ENCODE assay signal across 11 cellular contexts in the genomic region with DNA sequence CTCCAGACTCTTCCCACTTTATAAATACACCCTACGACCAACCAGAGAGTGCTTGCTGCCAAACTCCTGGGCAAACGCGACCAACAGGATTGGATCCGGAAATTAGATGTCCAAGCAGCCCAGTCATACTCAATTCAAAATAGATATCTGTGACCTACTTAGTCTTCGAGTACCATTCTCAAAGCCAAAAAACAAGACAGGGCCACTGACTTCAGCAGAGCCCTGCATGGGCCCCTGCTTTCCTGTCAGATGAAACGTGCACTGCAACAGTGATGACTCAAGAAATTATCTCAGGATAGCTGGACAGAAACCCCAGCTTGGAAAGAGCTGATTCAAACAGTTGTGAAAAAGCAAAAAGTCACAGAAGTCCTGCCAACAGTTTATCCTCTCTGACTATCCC. TPM values are rescaled to one million over a fixed set of nuclear protein-coding genes. Genes with fewer than 3 reads are reported as not detected.
DNase-seq lines count a peak whose midpoint lies in the region; ATAC-seq lines count a peak whose summit lies in the region.
"Had no signal": no experiment of that assay in that cellular context is flagged by ENCODE, and none has a peak within 500 bp of the region (broad histone marks: within the 10 kb centered on the region; RNA-seq: fewer than 3 reads in every experiment).

No MANE protein-coding gene starts in this region.

- H3K18ac ChIP-seq in mesenchymal stem cell (ENCODE audit: low read depth in 1 of 2, low read length in 2 of 2), result no peak overlapping the region

- peak overlapping the region; percentile 78 for H3K27ac Mint-ChIP-seq in activated T-helper 2 cell treated with anti-CD3 and anti-CD28 coated beads, Interferon-gamma antibody, Interleukin-2, Interleukin-4, amounts not matched to agents 10 μg/mL and 5 μg/mL and 100 μg/mL, durations not matched to agents 14 hours and 24 hours and 36 hours

- no peak overlapping the region for H3K4me2 ChIP-seq in mesenchymal stem cell (ENCODE audit: low read length, poor library complexity, severe bottlenecking)

- peaks cover 26% of the 10 kb centered on the region for H3K4me1 ChIP-seq in mesenchymal stem cell (ENCODE audit: control insufficient read depth, insufficient read depth, low read depth, low read length)

- H3K4me3 ChIP-seq in mesenchymal stem cell (ENCODE audit: insufficient read depth in 1 of 2, low read depth in 1 of 2, low read length in 2 of 2), result no peak overlapping the region

- 79% methylated on average over 6 of the region's 6 CpGs for WGBS in mesenchymal stem cell

- H3K36me3 ChIP-seq in mesenchymal stem cell (ENCODE audit: control insufficient read depth in 1 of 2, insufficient read depth in 2 of 2, low read depth in 1 of 2, low read length in 2 of 2), result no peaks in the 10 kb centered on the region

- no peaks in the 10 kb centered on the region for H3K27me3 ChIP-seq in mesenchymal stem cell (ENCODE audit: control insufficient read depth in 1 of 2, insufficient read depth in 1 of 2, low read length in 2 of 2)

- H3K9me3 Mint-ChIP-seq in activated T-helper 2 cell treated with anti-CD3 and anti-CD28 coated beads, Interferon-gamma antibody, Interleukin-2, Interleukin-4, amounts not matched to agents 10 μg/mL and 5 μg/mL and 100 μg/mL, durations not matched to agents 14 hours and 24 hours and 36 hours, result no peaks in the 10 kb centered on the region

- no peaks in the 10 kb centered on the region for H3K9me3 ChIP-seq in mesenchymal stem cell (ENCODE audit: control insufficient read depth, low read length)

- no peak overlapping the region for H3K27ac ChIP-seq in mesenchymal stem cell (ENCODE audit: low read length, poor library complexity, severe bottlenecking)
- H3K27ac ChIP-seq: HL-60 had no signal

- H4K91ac ChIP-seq in mesenchymal stem cell (ENCODE audit: low read length), result no peak overlapping the region

- peak; percentile 28 for ATAC-seq in GM18519 (IDR thresholded peaks at IDR 0.05; ENCODE audit: low FRiP score, unreplicated experiment)
- ATAC-seq in HG02885 (IDR thresholded peaks at IDR 0.05; ENCODE audit: poor library complexity, unreplicated experiment), result peak; percentile 35
- no peak for ATAC-seq in HG02973 (IDR thresholded peaks at IDR 0.05; ENCODE audit: unreplicated experiment)
- ATAC-seq: Panc1 had no signal

- no peak overlapping the region for H3K4ac ChIP-seq in mesenchymal stem cell (ENCODE audit: low read depth in 1 of 2, low read length in 2 of 2)

- no peak overlapping the region for H2BK5ac ChIP-seq in mesenchymal stem cell (ENCODE audit: low read depth, low read length, poor library complexity, severe bottlenecking)

- H2AFZ ChIP-seq in mesenchymal stem cell (ENCODE audit: low read depth, low read length), result no peak overlapping the region

- H3K27me3 Mint-ChIP-seq in activated T-helper 2 cell treated with anti-CD3 and anti-CD28 coated beads, Interferon-gamma antibody, Interleukin-2, Interleukin-4, amounts not matched to agents 10 μg/mL and 5 μg/mL and 100 μg/mL, durations not matched to agents 14 hours and 24 hours and 36 hours (ENCODE audit: low read depth), result no peaks in the 10 kb centered on the region

- no peak overlapping the region for H3K14ac ChIP-seq in mesenchymal stem cell (ENCODE audit: low read length in 2 of 2)

- H2AK5ac ChIP-seq in mesenchymal stem cell (ENCODE audit: low read length, severe bottlenecking), result no peak overlapping the region

- H3K36me3 Mint-ChIP-seq in activated T-helper 2 cell treated with anti-CD3 and anti-CD28 coated beads, Interferon-gamma antibody, Interleukin-2, Interleukin-4, amounts not matched to agents 10 μg/mL and 5 μg/mL and 100 μg/mL, durations not matched to agents 14 hours and 24 hours and 36 hours (ENCODE audit: low read depth), result peaks cover 19% of the 10 kb centered on the region

- no peak overlapping the region for H2BK15ac ChIP-seq in mesenchymal stem cell (ENCODE audit: low read depth, poor library complexity, severe bottlenecking)

- H2BK12ac ChIP-seq in mesenchymal stem cell (ENCODE audit: low read length in 2 of 2), result no peak overlapping the region

- DNase-seq in activated T-helper 2 cell treated with anti-CD3 and anti-CD28 coated beads, Interferon-gamma antibody, Interleukin-2, Interleukin-4, amounts not matched to agents 10 μg/mL and 5 μg/mL and 100 μg/mL, durations not matched to agents 14 hours and 24 hours and 36 hours (ENCODE audit: low spot score), result no peak
- DNase-seq in mesenchymal stem cell, result peak; percentile 51
- no peak for DNase-seq in NCI-H2196 treated with DMSO at 0.1 percent for 48 hours (lab: John Stamatoyannopoulos, UW; ENCODE audit: unreplicated experiment)
- DNase-seq in activated CD8-positive, alpha-beta memory T cell treated with anti-CD3 and anti-CD28 coated beads, Interleukin-2, amount 50 U/mL, for 48 hours, result no peak
- no peak for DNase-seq in T1000 (lab: John Stamatoyannopoulos, UW)
- DNase-seq: activated gamma-delta T cell treated with Interleukin-2 at 50 U/mL for 16 hours had no signal

- H3K4me3 Mint-ChIP-seq in activated T-helper 2 cell treated with anti-CD3 and anti-CD28 coated beads, Interferon-gamma antibody, Interleukin-2, Interleukin-4, amounts not matched to agents 10 μg/mL and 5 μg/mL and 100 μg/mL, durations not matched to agents 14 hours and 24 hours and 36 hours (ENCODE audit: low read depth), result peak overlapping the region; percentile 4

- H4K8ac ChIP-seq in mesenchymal stem cell (ENCODE audit: low read length), result no peak overlapping the region

- peaks cover 40% of the 10 kb centered on the region for H3K79me1 ChIP-seq in mesenchymal stem cell (replicated peaks; ENCODE audit: low read length, poor library complexity, severe bottlenecking)

- no peak overlapping the region for H3K23ac ChIP-seq in mesenchymal stem cell (ENCODE audit: low read length in 2 of 2)

- no peak overlapping the region for H3K9ac ChIP-seq in mesenchymal stem cell (ENCODE audit: low read length)

- intact Hi-C loops in activated T-helper 2 cell treated with anti-CD3 and anti-CD28 coated beads, Interferon-gamma antibody, Interleukin-2, Interleukin-4, amounts not matched to agents 10 μg/mL and 5 μg/mL and 100 μg/mL, durations not matched to agents 14 hours and 24 hours and 36 hours (cut with micrococcal nuclease), result loop anchor here (1.0 to 5.0 kb wide), 2 partner anchors 18 to 328 kb away; a partner anchor contains a TSS

- peaks cover 90% of the 10 kb centered on the region for H3K4me1 Mint-ChIP-seq in activated T-helper 2 cell treated with anti-CD3 and anti-CD28 coated beads, Interferon-gamma antibody, Interleukin-2, Interleukin-4, amounts not matched to agents 10 μg/mL and 5 μg/mL and 100 μg/mL, durations not matched to agents 14 hours and 24 hours and 36 hours (ENCODE audit: low read depth)

- no peak overlapping the region for H2BK120ac ChIP-seq in mesenchymal stem cell (ENCODE audit: low read depth, low read length)

RNA-seq across cellular contexts. Expression of a gene that starts 17.6 kb away (rescaled TPM):
- 40.8 and 41.5 TPM in 2 replicates for total RNA-seq in activated T-helper 2 cell treated with anti-CD3 and anti-CD28 coated beads, Interferon-gamma antibody, Interleukin-2, Interleukin-4, amounts not matched to agents 10 μg/mL and 5 μg/mL and 100 μg/mL, durations not matched to agents 14 hours and 24 hours and 36 hours
- polyA plus RNA-seq in mesenchymal stem cell (2013, experiment 1 of 2), result 8.1 TPM
- 10.2 TPM for polyA plus RNA-seq in mesenchymal stem cell (2013, experiment 2 of 2)
